ENCODE assay signal across 31 cellular contexts in genomic region chr3:46470831-46471230, GRCh38. TPM values are rescaled to one million over a fixed set of nuclear protein-coding genes. Genes with fewer than 3 reads are reported as not detected.
"Had no signal": no experiment of that assay in that cellular context is flagged by ENCODE, and none has a peak within 500 bp of the region (broad histone marks: within the 10 kb centered on the region; RNA-seq: fewer than 3 reads in every experiment).

No MANE protein-coding gene starts in this region.

- H3K4me1 Mint-ChIP-seq: naive thymus-derived CD8-positive, alpha-beta T cell; neural progenitor cell; T-cell had no signal

- H3K27ac Mint-ChIP-seq: activated naive CD8-positive, alpha-beta T cell; naive thymus-derived CD8-positive, alpha-beta T cell; neural progenitor cell; T-cell had no signal

- H3K4me2 ChIP-seq: neural progenitor cell had no signal

- H3K9ac ChIP-seq: neural progenitor cell had no signal

- DNase-seq: activated CD4-positive, alpha-beta T cell treated with anti-CD3 and anti-CD28 coated beads for 4 hours; activated CD4-positive, alpha-beta T cell treated with anti-CD3 and anti-CD28 coated beads, Interleukin-2, amount 50 U/mL, for 4 hours; activated naive CD4-positive, alpha-beta T cell; activated T-cell treated with anti-CD3 and anti-CD28 coated beads, Interleukin-2, amount 50 U/mL, for 48 hours; brain microvascular endothelial cell; esophagus squamous epithelium; foreskin melanocyte; heart right ventricle; kidney glomerular epithelial cell; left lung; lower lobe of right lung; mesenchymal stem cell; naive thymus-derived CD8-positive, alpha-beta T cell; stimulated activated CD4-positive, alpha-beta T cell treated with anti-CD3 and anti-CD28 coated beads, Interleukin-2, amount 100 ng/mL, for 48 hours; stimulated activated naive CD4-positive, alpha-beta T cell treated with Interleukin-2 at 50 U/mL for 16 hours; T-cell; transverse colon had no signal

- H3K36me3 ChIP-seq: brain microvascular endothelial cell, esophagus squamous epithelium, heart right ventricle, left lung, lower lobe of right lung, neural progenitor cell, right lobe of liver, transverse colon had no signal

- H3K9me3 ChIP-seq: lower lobe of right lung, transverse colon had no signal

- H3K4me3 Mint-ChIP-seq: activated naive CD8-positive, alpha-beta T cell; naive thymus-derived CD8-positive, alpha-beta T cell; neural progenitor cell; T-cell had no signal

- H3K27ac ChIP-seq: brain microvascular endothelial cell, epithelial cell of prostate, esophagus squamous epithelium, heart right ventricle, lower lobe of right lung, neural progenitor cell, right lobe of liver, transverse colon had no signal

- ATAC-seq: left lung; naive thymus-derived CD8-positive, alpha-beta T cell; T-cell had no signal

- H3K27me3 ChIP-seq: left lung, neural progenitor cell, right lobe of liver, transverse colon had no signal

- H3K36me3 Mint-ChIP-seq: neural progenitor cell, T-cell had no signal

- H3K4me3 ChIP-seq: esophagus squamous epithelium, heart right ventricle, left lung, lower lobe of right lung, neural progenitor cell, right lobe of liver, transverse colon had no signal

- H3K27me3 Mint-ChIP-seq: activated naive CD8-positive, alpha-beta T cell had no signal

- H2AFZ ChIP-seq: neural progenitor cell had no signal

- H3K4me1 ChIP-seq: neural progenitor cell, transverse colon had no signal

- FAIRE-seq: astrocyte, endometrium had no signal

RNA-seq across cellular contexts. Expression of gene LTF, which starts 6.1 kb away (rescaled TPM):
- total RNA-seq: activated CD8-positive, alpha-beta memory T cell treated with anti-CD3 and anti-CD28 coated beads for 36 hours; astrocyte; chondrocyte; glomerular endothelial cell; naive thymus-derived CD8-positive, alpha-beta T cell; T-helper 2 cell treated with Interferon-gamma antibody and Interleukin-4, amounts not matched to agents 100 ng/mL and 5 ng/mL, for 36 hours had no signal
- polyA plus RNA-seq: naive thymus-derived CD8-positive, alpha-beta T cell had no signal

RNA-seq across cellular contexts. Expression of gene RTP3, which starts 26.9 kb away (rescaled TPM):
- total RNA-seq: activated CD8-positive, alpha-beta memory T cell treated with anti-CD3 and anti-CD28 coated beads for 36 hours; astrocyte; chondrocyte; esophagus squamous epithelium; glomerular endothelial cell; heart right ventricle; left lung; lower lobe of right lung; naive thymus-derived CD8-positive, alpha-beta T cell; osteoblast; posterior vena cava; T-cell; T-helper 2 cell treated with Interferon-gamma antibody and Interleukin-4, amounts not matched to agents 100 ng/mL and 5 ng/mL, for 36 hours; temporal lobe; transverse colon; urinary bladder had no signal
- polyA plus RNA-seq: heart right ventricle; naive thymus-derived CD8-positive, alpha-beta T cell; urinary bladder had no signal
